Comparison of ENCODE assay signal across 8 cellular contexts in genomic region chr19:48967346-48968178, GRCh38. TPM values are rescaled to one million over a fixed set of nuclear protein-coding genes. Genes with fewer than 3 reads are reported as not detected.
DNase-seq lines count a peak whose midpoint lies in the region; ATAC-seq and TF ChIP-seq lines count a peak whose summit lies in the region.

No MANE protein-coding gene starts in this region.

- intact Hi-C loops in dorsolateral prefrontal cortex (cut with DNase I): loop anchor here (2.0 to 10.0 kb wide), 5 partner anchors 25 to 333 kb away; partner anchors contain the start of genes DBP (in 2 of the 2), GYS1 (in 1 of the 2), PPP1R15A (in 1 of the 2) and RUVBL2 (in 1 of the 2)

- peaks cover 25 to 59% (median 53%) of the 10 kb centered on the region in 4 donors for H3K4me1 Mint-ChIP-seq in naive thymus-derived CD8-positive, alpha-beta T cell

- H3K27me3 ChIP-seq in dorsolateral prefrontal cortex: no peaks in the 10 kb centered on the region

- H3K27ac Mint-ChIP-seq in naive thymus-derived CD8-positive, alpha-beta T cell: peak overlapping the region in 5 of 10 donors; percentile 14 to 97 (median 29)

- no peak for ATAC-seq in naive thymus-derived CD8-positive, alpha-beta T cell
- ATAC-seq in HG03521 (IDR thresholded peaks at IDR 0.05; ENCODE audit: unreplicated experiment) (no peak), HG03175 (IDR thresholded peaks at IDR 0.05; ENCODE audit: unreplicated experiment) (no peak)

- H3K27ac ChIP-seq in dorsolateral prefrontal cortex: peak overlapping the region in 54 of 59 donors; percentile 23 to 100 (median 98)

- H3K27me3 Mint-ChIP-seq in naive thymus-derived CD8-positive, alpha-beta T cell: no peaks in the 10 kb centered on the region

- no peak overlapping the region; the same call in 1 of the 2 replicates for H3K4me3 ChIP-seq in GM12865 (ENCODE audit: low read depth, low read length)
- peak overlapping the region in 45 of 59 donors; percentile 11 to 99 (median 92) for H3K4me3 ChIP-seq in dorsolateral prefrontal cortex

- H3K9me3 Mint-ChIP-seq in naive thymus-derived CD8-positive, alpha-beta T cell: no peaks in the 10 kb centered on the region

- DNase-seq in GM12865 (ENCODE audit: low read depth): peak; percentile 59
- DNase-seq in NOMO-1 treated with dmso at 0.1 percent for 144 hours (lab: John Stamatoyannopoulos, UW; ENCODE audit: unreplicated experiment): peak; percentile 94
- DNase-seq in dorsolateral prefrontal cortex: peak in 1 of 10 donors; percentile 42
- DNase-seq in naive thymus-derived CD8-positive, alpha-beta T cell: no peak
- DNase-seq in HuH-7.5 (ENCODE audit: low spot score): no peak
- no peak for DNase-seq in COR-L47 (lab: John Stamatoyannopoulos, UW)

- peaks cover 0 to 39% (median 16%) of the 10 kb centered on the region in 3 donors for H3K36me3 Mint-ChIP-seq in naive thymus-derived CD8-positive, alpha-beta T cell

- peak overlapping the region in 6 of 10 donors; percentile 94 to 100 (median 98) for H3K4me3 Mint-ChIP-seq in naive thymus-derived CD8-positive, alpha-beta T cell

- no peak for TF ChIP-seq CTCF in GM12865 (IDR thresholded peaks at IDR 0.05; ENCODE audit: insufficient read depth, low read depth, low read length, missing control alignments)
- TF ChIP-seq CTCF in dorsolateral prefrontal cortex (IDR thresholded peaks at IDR 0.05 in 54 of 56, conservative IDR thresholded peaks at IDR 0.05 in 2 of 56; ENCODE audit: low read depth in 1 of 56, partially characterized antibody in 56 of 56): no peak

- POLR2A ChIA-PET in naive thymus-derived CD8-positive, alpha-beta T cell (lab: Charles Lee): interaction anchor here (0.6 to 5.3 kb wide), 8 partner anchors 9 to 240 kb away, joined by 3 to 53 read pairs (median 6); partner anchors contain the start of genes GYS1, NUCB1, PPP1R15A and RUVBL2

RNA-seq across cellular contexts. Expression of gene FTL, which starts 2.5 kb away (rescaled TPM):
- total RNA-seq in dorsolateral prefrontal cortex: 1,000 to 10,000 TPM in 102 of 120 experiments, 100 to 1,000 TPM in 18; 795 to 2,828 (median 1,249) TPM
- total RNA-seq in naive thymus-derived CD8-positive, alpha-beta T cell: 1,000 to 10,000 TPM; 1,370 to 1,435 TPM
- polyA plus RNA-seq in naive thymus-derived CD8-positive, alpha-beta T cell: 1,000 to 10,000 TPM; 4,833 to 4,899 (median 4,886) TPM

RNA-seq across cellular contexts. Expression of gene BAX, which starts 12.9 kb away (rescaled TPM):
- total RNA-seq in dorsolateral prefrontal cortex: 10 to 100 TPM; 24.4 to 60.6 (median 39.2) TPM
- 100 to 1,000 TPM; 170 to 181 TPM for total RNA-seq in naive thymus-derived CD8-positive, alpha-beta T cell
- 10 to 100 TPM; 58.5 to 97.1 (median 83.1) TPM for polyA plus RNA-seq in naive thymus-derived CD8-positive, alpha-beta T cell

RNA-seq across cellular contexts. Expression of gene GYS1, which starts 25.5 kb away (rescaled TPM):
- total RNA-seq in dorsolateral prefrontal cortex: 10 to 100 TPM; 17.6 to 67.9 (median 37.0) TPM
- total RNA-seq in naive thymus-derived CD8-positive, alpha-beta T cell: 10 to 100 TPM; 45.9 to 47.9 TPM
- 10 to 100 TPM; 17.9 to 31.0 (median 22.3) TPM for polyA plus RNA-seq in naive thymus-derived CD8-positive, alpha-beta T cell

RNA-seq across cellular contexts. Expression of gene RUVBL2, which starts 26.1 kb away (rescaled TPM):
- total RNA-seq in dorsolateral prefrontal cortex: 10 to 100 TPM; 39.7 to 85.0 (median 53.9) TPM
- total RNA-seq in naive thymus-derived CD8-positive, alpha-beta T cell: 10 to 100 TPM; 30.4 to 32.0 TPM
- 10 to 100 TPM; 47.5 to 66.1 (median 62.0) TPM for polyA plus RNA-seq in naive thymus-derived CD8-positive, alpha-beta T cell

RNA-seq across cellular contexts. Expression of gene DHDH, which starts 34.1 kb away (rescaled TPM):
- 1 to 10 TPM in 102 of 120 experiments, under 1 TPM in 8, not detected in 10; 0.60 to 6.2 (median 2.2) TPM for total RNA-seq in dorsolateral prefrontal cortex
- total RNA-seq in naive thymus-derived CD8-positive, alpha-beta T cell: 1 to 10 TPM; 1.8 to 2.3 TPM
- 1 to 10 TPM in 2 of 3 donors, under 1 TPM in 1; 0.67 to 2.4 (median 2.0) TPM for polyA plus RNA-seq in naive thymus-derived CD8-positive, alpha-beta T cell

Comparison
In these comparisons a context has a peak if more than half of its experiments do, and no peak if none do; other contexts are left out.
1. DNase-seq: peak in GM12865 (single experiment) and NOMO-1 treated with dmso at 0.1 percent for 144 hours (single experiment); none in naive thymus-derived CD8-positive, alpha-beta T cell (0 of 10), HuH-7.5 (single experiment) and COR-L47 (single experiment).